8 cellular contexts compared by ENCODE assay signal in genomic region chr3:24185738-24186384, GRCh38.
A peak's percentile ranks its signal among the peaks of the same experiment; 100 is the strongest.
DNase-seq lines count a peak whose midpoint lies in the region; ATAC-seq, FAIRE-seq and TF ChIP-seq lines count a peak whose summit lies in the region.

No MANE protein-coding gene starts in this region.

- H3K4me2 ChIP-seq in OCI-LY1 (ENCODE audit: low read length) = no peak overlapping the region

- no peaks in the 10 kb centered on the region for H3K27me3 Mint-ChIP-seq in MCF 10A (ENCODE audit: insufficient read depth, unreplicated experiment)

- no peak for FAIRE-seq in kidney (lab: Jason Lieb, UNC)

- TF ChIP-seq CTCF in OCI-LY1 (IDR thresholded peaks at IDR 0.05; ENCODE audit: low read length) = peak; percentile 72
- TF ChIP-seq CTCF in MCF 10A (IDR thresholded peaks at IDR 0.05; ENCODE audit: unreplicated experiment) = peak; percentile 74
- TF ChIP-seq CTCF in kidney (IDR thresholded peaks at IDR 0.05; ENCODE audit: borderline replicate concordance, extremely low read depth, insufficient read depth) = peak; percentile 59

- no peaks in the 10 kb centered on the region for H3K9me3 Mint-ChIP-seq in MCF 10A (ENCODE audit: unreplicated experiment)

- H3F3A ChIP-seq in OCI-LY1 (ENCODE audit: insufficient read depth, low read length) = no peaks in the 10 kb centered on the region

- no peaks in the 10 kb centered on the region for H3K79me2 ChIP-seq in OCI-LY1 (ENCODE audit: insufficient read depth, low read length)

- H2AFZ ChIP-seq in OCI-LY1 (ENCODE audit: low read length) = no peak overlapping the region

- BruUV-seq in MCF 10A (replicated peaks; lab: Mats Ljungman, UMichigan) = no TSS peak

- H3K27ac Mint-ChIP-seq in MCF 10A (ENCODE audit: low read depth, unreplicated experiment) = peak overlapping the region; percentile 80

- POLR2A ChIA-PET in MCF 10A (lab: Yijun Ruan, JAX) = interaction anchor here (0.8 to 1.0 kb wide), 2 partner anchors 50 to 498 kb away, joined by 3 to 4 read pairs; no protein-coding TSS in a partner anchor

- no peaks in the 10 kb centered on the region for H3K4me1 Mint-ChIP-seq in MCF 10A (ENCODE audit: insufficient read depth, unreplicated experiment)

- no peak overlapping the region for H3K27ac ChIP-seq in OCI-LY1 (ENCODE audit: low read depth, low read length, poor library complexity, severe bottlenecking)
- no peak overlapping the region for H3K27ac ChIP-seq in kidney (ENCODE audit: low read depth in 2 of 2, low read length in 2 of 2)

- intact Hi-C loops in MCF 10A (cut with micrococcal nuclease) = loop anchor here (1.0 to 10.0 kb wide), 5 partner anchors 52 to 497 kb away; no protein-coding TSS in a partner anchor
- intact Hi-C loops in kidney (cut with DNase I) = loop anchor here (5.0 kb wide), 1 partner anchor 51 kb away; no protein-coding TSS in a partner anchor

- H3K9me2 ChIP-seq in OCI-LY1 (ENCODE audit: low read depth, low read length) = no peaks in the 10 kb centered on the region

- H3K9me3 ChIP-seq in OCI-LY1 (ENCODE audit: low read length) = no peaks in the 10 kb centered on the region
- H3K9me3 ChIP-seq in kidney (ENCODE audit: control insufficient read depth in 1 of 2, low read length in 2 of 2) = no peaks in the 10 kb centered on the region

- H3K4me1 ChIP-seq in OCI-LY1 (ENCODE audit: insufficient read depth, low read length, severe bottlenecking) = no peaks in the 10 kb centered on the region
- no peaks in the 10 kb centered on the region for H3K4me1 ChIP-seq in kidney (ENCODE audit: control insufficient read depth in 1 of 2, insufficient read depth in 1 of 2, low read depth in 1 of 2, low read length in 2 of 2)

- H3K9ac ChIP-seq in OCI-LY1 (ENCODE audit: low read length) (no peak overlapping the region), kidney (ENCODE audit: low read length in 2 of 2) (no peak overlapping the region)

- H3K36me3 ChIP-seq in OCI-LY1 (ENCODE audit: insufficient read depth, low read length) (no peaks in the 10 kb centered on the region), kidney (ENCODE audit: control insufficient read depth in 1 of 2, insufficient read depth in 2 of 2, low read length in 2 of 2) (no peaks in the 10 kb centered on the region)

- CTCF ChIA-PET in MCF 10A (lab: Yijun Ruan, JAX) = interaction anchor here (0.5 to 2.8 kb wide), 31 partner anchors 9 to 496 kb away, joined by 3 to 14 read pairs (median 4); no protein-coding TSS in a partner anchor

- peak; percentile 68 for DNase-seq in ELF-1 (ENCODE audit: low read depth, low spot score)
- DNase-seq in MCF 10A (ENCODE audit: unreplicated experiment) = peak; percentile 63
- no peak for DNase-seq in kidney
- peak; percentile 7 for DNase-seq in stimulated activated CD4-positive, alpha-beta T cell treated with anti-CD3 and anti-CD28 coated beads, Interleukin-4, amount 100 ng/mL, for 24 hours
- DNase-seq in T-helper 9 cell = no peak

- no peaks in the 10 kb centered on the region for H3K36me3 Mint-ChIP-seq in MCF 10A (ENCODE audit: insufficient read depth, unreplicated experiment)

- H3K4me3 ChIP-seq in OCI-LY1 (ENCODE audit: low read depth, low read length, poor library complexity, severe bottlenecking) = no peak overlapping the region
- no peak overlapping the region for H3K4me3 ChIP-seq in kidney (ENCODE audit: low read length in 2 of 2)

- peak; percentile 80 for ATAC-seq in GM19397 (IDR thresholded peaks at IDR 0.05; ENCODE audit: unreplicated experiment)
- ATAC-seq in HG03432 (IDR thresholded peaks at IDR 0.05; ENCODE audit: unreplicated experiment) = peak; percentile 91

- H4K20me1 ChIP-seq in OCI-LY1 (ENCODE audit: insufficient read depth, low read length) = no peaks in the 10 kb centered on the region

- no peaks in the 10 kb centered on the region for H3K27me3 ChIP-seq in OCI-LY1 (ENCODE audit: insufficient read depth, low read length)

- no peak overlapping the region for H3K4me3 Mint-ChIP-seq in MCF 10A (ENCODE audit: unreplicated experiment)

Comparison
In these comparisons a context has a peak if more than half of its experiments do, and no peak if none do; other contexts are left out.
1. DNase-seq: peak in ELF-1 (single experiment), MCF 10A (single experiment) and stimulated activated CD4-positive, alpha-beta T cell treated with anti-CD3 and anti-CD28 coated beads, Interleukin-4, amount 100 ng/mL, for 24 hours (single experiment); none in kidney (single experiment) and T-helper 9 cell (single experiment).
2. Peak in every context shown above with its lines, with median percentiles within 50 percentile points of each other: CTCF ChIP-seq.